ENCODE assay signal across 16 cellular contexts in genomic region chr10:6980353-6980752, GRCh38.
"Had no signal": no experiment of that assay in that cellular context is flagged by ENCODE, and none has a peak within 500 bp of the region (broad histone marks: within the 10 kb centered on the region; RNA-seq: fewer than 3 reads in every experiment).

No MANE protein-coding gene starts in this region.

- ATAC-seq: activated CD8-positive, alpha-beta T cell treated with anti-CD3 and anti-CD28 coated beads, Interleukin-2, amount 10 ng/mL, durations not matched to agents 7 days and 5 days; activated T-cell treated with anti-CD3 and anti-CD28 coated beads, Interleukin-2, amount 50 U/mL, for 72 hours; left lung; naive thymus-derived CD8-positive, alpha-beta T cell; WTC11 had no signal

- DNase-seq: activated CD4-positive, alpha-beta T cell treated with anti-CD3 and anti-CD28 coated beads for 48 hours; activated CD8-positive, alpha-beta memory T cell treated with anti-CD3 and anti-CD28 coated beads, Interleukin-2, amount 50 U/mL, for 48 hours; activated CD8-positive, alpha-beta T cell treated with anti-CD3 and anti-CD28 coated beads, Interleukin-2, amount 10 ng/mL, durations not matched to agents 7 days and 5 days; activated gamma-delta T cell; activated T-cell treated with anti-CD3 and anti-CD28 coated beads, Interleukin-2, amount 50 U/mL, for 72 hours; amniotic stem cell; effector CD8-positive, alpha-beta T cell; foreskin fibroblast; hippocampal formation; left lung; naive thymus-derived CD8-positive, alpha-beta T cell; stimulated activated CD4-positive, alpha-beta T cell treated with anti-CD3 and anti-CD28 coated beads, Interleukin-12 subunit alpha, Interleukin-12 subunit beta, amount 100 ng/mL, for 4 hours; stimulated activated CD4-positive, alpha-beta T cell treated with anti-CD3 and anti-CD28 coated beads, Interleukin-2, amount 100 ng/mL, for 24 hours had no signal

- H3K27ac ChIP-seq: left lung, thoracic aorta had no signal

- H3K4me3 Mint-ChIP-seq: activated CD8-positive, alpha-beta T cell treated with anti-CD3 and anti-CD28 coated beads, Interleukin-2, amount 10 ng/mL, durations not matched to agents 7 days and 5 days; activated naive CD8-positive, alpha-beta T cell; activated T-cell treated with anti-CD3 and anti-CD28 coated beads, Interleukin-2, amount 50 U/mL, for 72 hours; naive thymus-derived CD8-positive, alpha-beta T cell; WTC11 had no signal

- H3K27me3 ChIP-seq: left lung had no signal

- H3K36me3 ChIP-seq: left lung, thoracic aorta had no signal

- H3K9me3 Mint-ChIP-seq: activated T-cell treated with anti-CD3 and anti-CD28 coated beads, Interleukin-2, amount 50 U/mL, for 72 hours; naive thymus-derived CD8-positive, alpha-beta T cell had no signal

- H3K36me3 Mint-ChIP-seq: activated naive CD8-positive, alpha-beta T cell; WTC11 had no signal

- H3K9me3 ChIP-seq: left lung, thoracic aorta had no signal

- H3K27ac Mint-ChIP-seq: activated CD8-positive, alpha-beta T cell treated with anti-CD3 and anti-CD28 coated beads, Interleukin-2, amount 10 ng/mL, durations not matched to agents 7 days and 5 days; activated naive CD8-positive, alpha-beta T cell; activated T-cell treated with anti-CD3 and anti-CD28 coated beads, Interleukin-2, amount 50 U/mL, for 72 hours; naive thymus-derived CD8-positive, alpha-beta T cell; WTC11 had no signal

- H3K4me3 ChIP-seq: left lung, thoracic aorta had no signal

- H3K4me1 ChIP-seq: left lung had no signal
